Comparison of ENCODE assay signal across 23 cellular contexts in genomic region chr9:96738147-96739027, GRCh38. TPM values are rescaled to one million over a fixed set of nuclear protein-coding genes. Genes with fewer than 3 reads are reported as not detected.
DNase-seq lines count a peak whose midpoint lies in the region; ATAC-seq, FAIRE-seq and TF ChIP-seq lines count a peak whose summit lies in the region.
"Had no signal": no experiment of that assay in that cellular context is flagged by ENCODE, and none has a peak within 500 bp of the region (broad histone marks: within the 10 kb centered on the region; RNA-seq: fewer than 3 reads in every experiment).

No MANE protein-coding gene starts in this region.

- FAIRE-seq in K562 (lab: Jason Lieb, UNC) = no peak
- FAIRE-seq: A204.1, D721Med, GM12891, GM18507 had no signal

- no peak overlapping the region for H3K27ac Mint-ChIP-seq in endothelial cell (ENCODE audit: unreplicated experiment)
- H3K27ac Mint-ChIP-seq: B cell; CD4-positive, alpha-beta T cell; CD8-positive, alpha-beta memory T cell; H9 had no signal

- peaks cover 2% of the 10 kb centered on the region for H3K27me3 Mint-ChIP-seq in endothelial cell (ENCODE audit: unreplicated experiment)
- H3K27me3 Mint-ChIP-seq: B cell; CD4-positive, alpha-beta T cell had no signal

- H3K36me3 Mint-ChIP-seq in endothelial cell (ENCODE audit: low read depth, unreplicated experiment) = peaks cover 63% of the 10 kb centered on the region

- no peak for TF ChIP-seq EP300 in K562 (IDR thresholded peaks at IDR 0.05; ENCODE audit: low read length)

- no peak overlapping the region for H3K9ac ChIP-seq in liver (ENCODE audit: low read depth in 1 of 2, low read length in 2 of 2)
- H3K9ac ChIP-seq in K562 (ENCODE audit: insufficient read depth in 1 of 2, low read depth in 2 of 2, low read length in 2 of 2) = no peak overlapping the region
- H3K9ac ChIP-seq: BLaER1, GM23248 had no signal

- ATAC-seq in right lobe of liver = no peak
- ATAC-seq in K562 = no peak
- no peak for ATAC-seq in HG03280 (IDR thresholded peaks at IDR 0.05; ENCODE audit: unreplicated experiment)

- no peaks in the 10 kb centered on the region for H3K79me2 ChIP-seq in K562 (ENCODE audit: control insufficient read depth, insufficient read depth, low read length)

- peaks cover 44% of the 10 kb centered on the region for H3K9me3 Mint-ChIP-seq in endothelial cell (ENCODE audit: unreplicated experiment)

- H2AFZ ChIP-seq in K562 (ENCODE audit: low read depth, low read length) = no peak overlapping the region
- H2AFZ ChIP-seq: GM23248 had no signal

- H3K9me3 ChIP-seq in liver (ENCODE audit: control insufficient read depth in 4 of 4, low read length in 3 of 4) = peaks cover 45 to 73% (median 51%) of the 10 kb centered on the region in 4 donors
- peaks cover 0 to 36% (median 5%) of the 10 kb centered on the region in 4 donors for H3K9me3 ChIP-seq in right lobe of liver
- no peaks in the 10 kb centered on the region; the same call in none of the 2 replicates for H3K9me3 ChIP-seq in K562 (replicated peaks; ENCODE audit: control insufficient read depth, insufficient read depth, low read depth, low read length)

- H3K36me3 ChIP-seq in liver (ENCODE audit: control insufficient read depth in 4 of 4, insufficient read depth in 3 of 4, low read depth in 1 of 4, low read length in 3 of 4) (peaks cover 0 to 5% (median 1%) of the 10 kb centered on the region in 4 donors), right lobe of liver (no peaks in the 10 kb centered on the region), K562 (ENCODE audit: control insufficient read depth, insufficient read depth, low read length) (no peaks in the 10 kb centered on the region)

- POLR2A ChIA-PET in K562 (lab: Yijun Ruan, JAX) = no interaction called here

- TF ChIP-seq RAD21 in liver (IDR thresholded peaks at IDR 0.05) (no peak), K562 (CRISPR knock-in tag; conservative IDR thresholded peaks at IDR 0.05 in 1 of 2, IDR thresholded peaks at IDR 0.05 in 1 of 2) (no peak)

- in situ Hi-C loops in K562 (cut with MboI) = no loop called here

- no peaks in the 10 kb centered on the region for H3K4me1 Mint-ChIP-seq in endothelial cell (ENCODE audit: unreplicated experiment)
- H3K4me1 Mint-ChIP-seq: B cell; CD8-positive, alpha-beta memory T cell; H9 had no signal

- no peaks in the 10 kb centered on the region for H4K20me1 ChIP-seq in K562 (replicated peaks; ENCODE audit: control insufficient read depth, insufficient read depth, low read length)
- H4K20me1 ChIP-seq: BLaER1 had no signal

- H3K4me3 Mint-ChIP-seq in endothelial cell (ENCODE audit: unreplicated experiment) = peak overlapping the region; percentile 76
- H3K4me3 Mint-ChIP-seq: B cell; CD4-positive, alpha-beta T cell; CD8-positive, alpha-beta memory T cell; H9 had no signal

- DNase-seq in right lobe of liver (no peak), K562 (ENCODE audit: extremely low read depth in 1 of 4, low spot score in 3 of 4) (no peak), endothelial cell (ENCODE audit: low spot score) (no peak), NCI-H2171 (lab: John Stamatoyannopoulos, UW) (no peak)
- DNase-seq in stimulated activated CD4-positive, alpha-beta T cell treated with anti-CD3 and anti-CD28 coated beads, Interleukin-1b, Interleukin-23, amount 100 ng/mL, for 48 hours = no peak
- DNase-seq: CD4-positive, alpha-beta T cell; CD8-positive, alpha-beta memory T cell; DMS 273 treated with DMSO at 0.1 percent for 48 hours; DMS79; EL; GDM1; GM23248; H9 had no signal

- no peak overlapping the region for H3K27ac ChIP-seq in liver (ENCODE audit: low read depth in 1 of 2, low read length in 2 of 2)
- H3K27ac ChIP-seq in right lobe of liver = no peak overlapping the region
- H3K27ac ChIP-seq in K562 (ENCODE audit: extremely low read depth, low read depth, low read length) = no peak overlapping the region
- H3K27ac ChIP-seq: 22Rv1, BLaER1, C4-2B, GM23248 had no signal

- no peak for TF ChIP-seq POLR2A in right lobe of liver (IDR thresholded peaks at IDR 0.05)
- no peak for TF ChIP-seq POLR2A in K562 (conservative IDR thresholded peaks at IDR 0.05)

- CTCF ChIA-PET in K562 (lab: Yijun Ruan, JAX; ENCODE audit: low intra/inter-chr PET ratio) = no interaction called here

- intact Hi-C loops in right lobe of liver (cut with DNase I) (no loop called here), K562 (cut with micrococcal nuclease) (no loop called here)

- no peak for TF ChIP-seq CTCF in liver (IDR thresholded peaks at IDR 0.05; ENCODE audit: low read depth, low read length, missing input control)
- TF ChIP-seq CTCF in right lobe of liver (IDR thresholded peaks at IDR 0.05) = no peak
- TF ChIP-seq CTCF in K562 (IDR thresholded peaks at IDR 0.05 in 2 of 3, conservative IDR thresholded peaks at IDR 0.05 in 1 of 3; ENCODE audit: insufficient read depth in 2 of 3, low read depth in 1 of 3, low read length in 3 of 3) = no peak
- TF ChIP-seq CTCF in endothelial cell (IDR thresholded peaks at IDR 0.05; ENCODE audit: unreplicated experiment) = no peak

- no peaks in the 10 kb centered on the region for H3K4me1 ChIP-seq in liver (ENCODE audit: control insufficient read depth in 4 of 4, insufficient read depth in 4 of 4, low read length in 3 of 4)
- H3K4me1 ChIP-seq in right lobe of liver = no peaks in the 10 kb centered on the region
- no peaks in the 10 kb centered on the region for H3K4me1 ChIP-seq in K562 (replicated peaks in 1 of 2; ENCODE audit: control insufficient read depth in 2 of 2, insufficient read depth in 2 of 2, low read length in 2 of 2)
- H3K4me1 ChIP-seq: BLaER1 had no signal

- WGBS in liver = 92% methylated on average over 4 of the region's 4 CpGs
- WGBS in right lobe of liver (ENCODE audit: insufficient coverage, low coverage, low lambda C conversion rate, missing lambda C conversion rate) = 93% methylated on average over 4 of the region's 4 CpGs
- 0% methylated on average over 4 of the region's 4 CpGs for WGBS in K562 (ENCODE audit: insufficient coverage, low coverage, missing lambda C conversion rate)

- H3K4me2 ChIP-seq in K562 (ENCODE audit: insufficient read depth, low read length) = no peak overlapping the region
- H3K4me2 ChIP-seq: BLaER1 had no signal

- no TSS peak for BruUV-seq in K562 (replicated peaks; lab: Mats Ljungman, UMichigan)

- H3K4me3 ChIP-seq in liver (ENCODE audit: low read depth in 1 of 3, low read length in 3 of 3) = peak overlapping the region in 2 of 3 donors; percentile 36 to 59
- H3K4me3 ChIP-seq in right lobe of liver = no peak overlapping the region
- no peak overlapping the region for H3K4me3 ChIP-seq in K562
- H3K4me3 ChIP-seq: GM23248 had no signal

- no peaks in the 10 kb centered on the region for H3K9me1 ChIP-seq in K562 (ENCODE audit: control insufficient read depth, insufficient read depth, low read length)

- H3K27me3 ChIP-seq in liver (ENCODE audit: control insufficient read depth in 4 of 4, insufficient read depth in 4 of 4, low read length in 3 of 4) (no peaks in the 10 kb centered on the region), right lobe of liver (no peaks in the 10 kb centered on the region), K562 (ENCODE audit: control insufficient read depth in 2 of 2, insufficient read depth in 2 of 2, low read length in 2 of 2) (no peaks in the 10 kb centered on the region)
- H3K27me3 ChIP-seq: BLaER1 had no signal

TF ChIP-seq in liver, 16 proteins besides CTCF, POLR2A, EP300 and RAD21 (continues in another document):
- no peak for TF ChIP-seq YY1 (IDR thresholded peaks at IDR 0.05)

TF ChIP-seq in K562, 482 proteins besides CTCF, POLR2A, EP300 and RAD21:
- TF ChIP-seq, protein P1, sequence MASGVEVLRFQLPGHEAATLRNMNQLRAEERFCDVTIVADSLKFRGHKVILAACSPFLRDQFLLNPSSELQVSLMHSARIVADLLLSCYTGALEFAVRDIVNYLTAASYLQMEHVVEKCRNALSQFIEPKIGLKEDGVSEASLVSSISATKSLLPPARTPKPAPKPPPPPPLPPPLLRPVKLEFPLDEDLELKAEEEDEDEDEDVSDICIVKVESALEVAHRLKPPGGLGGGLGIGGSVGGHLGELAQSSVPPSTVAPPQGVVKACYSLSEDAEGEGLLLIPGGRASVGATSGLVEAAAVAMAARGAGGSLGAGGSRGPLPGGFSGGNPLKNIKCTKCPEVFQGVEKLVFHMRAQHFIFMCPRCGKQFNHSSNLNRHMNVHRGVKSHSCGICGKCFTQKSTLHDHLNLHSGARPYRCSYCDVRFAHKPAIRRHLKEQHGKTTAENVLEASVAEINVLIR (CRISPR knock-in tag; IDR thresholded peaks at IDR 0.05) = no peak
- TF ChIP-seq ZNF274 (IDR thresholded peaks at IDR 0.05; ENCODE audit: borderline replicate concordance, low read depth, low read length) = peak; percentile 92

RNA-seq across cellular contexts. Expression of gene ZNF510, which starts 39.5 kb away (rescaled TPM):
- total RNA-seq in liver (1 to 10 TPM; 6.2 to 8.1 TPM), right lobe of liver (1 to 10 TPM; 2.5 to 5.4 (median 4.8) TPM), K562 (2014; rRNA removed) (8.3 and 8.7 TPM in 2 replicates), K562 (2014; rRNA removed; fragmentation: Illumina TruSeq; extraction: Trizol) (17.0 and 20.5 TPM in 2 replicates), K562 (2015; rRNA removed; fragmentation: Illumina TruSeq; extraction: Trizol) (11.6 and 12.7 TPM in 2 replicates), K562 (2021) (7.6 and 11.4 TPM in 2 replicates), endothelial cell (ENCODE audit: unreplicated experiment) (17.6 TPM)
- polyA plus RNA-seq in liver (1 to 10 TPM; 1.4 to 2.0 TPM), K562 (2011; rRNA removed) (12.9 and 16.1 TPM in 2 replicates), K562 (2014; fragmentation: Illumina TruSeq; extraction: Trizol) (11.2 and 12.1 TPM in 2 replicates), K562 (2014; fragmentation: Nextera tagmentation; extraction: Ambion mirVana) (1 to 10 TPM; 5.3 to 5.5 TPM), K562 (2014; rRNA removed) (7.4 and 9.8 TPM in 2 replicates)
- total RNA-seq in K562 (2011; cell fraction: chromatin; rRNA removed; ENCODE audit: low replicate concordance) = 21.5 and 34.3 TPM in 2 replicates
- 13.0 and 17.5 TPM in 2 replicates for total RNA-seq in K562 (2011; cell fraction: nucleolus; rRNA removed)
- total RNA-seq in K562 (2011; cell fraction: nucleoplasm; rRNA removed) = 19.2 and 19.6 TPM in 2 replicates
- polyA plus RNA-seq in K562 (2011; cell fraction: cytosol; rRNA removed) = 3.9 and 5.2 TPM in 2 replicates
- 18.5 and 18.7 TPM in 2 replicates for polyA plus RNA-seq in K562 (2011; cell fraction: nucleus; rRNA removed)
- 4.5 and 7.2 TPM in 2 replicates for polyA plus RNA-seq in K562 (2012)
- polyA minus RNA-seq in K562 (2011; rRNA and poly(A)+ RNA removed) = 20.8 and 24.8 TPM in 2 replicates
- 3.5 and 5.2 TPM in 2 replicates for polyA minus RNA-seq in K562 (2011; cell fraction: cytosol; rRNA and poly(A)+ RNA removed)
- polyA minus RNA-seq in K562 (2011; cell fraction: nucleus; rRNA and poly(A)+ RNA removed) = 24.2 and 42.8 TPM in 2 replicates

Comparison
In these comparisons a context has a peak if more than half of its experiments do, and no peak if none do; other contexts are left out.
1. H3K4me3 ChIP-seq: peak in liver (2 of 3); none in right lobe of liver (0 of 3) and K562 (single experiment).